18 cellular contexts compared by ENCODE assay signal in genomic region chr2:232076736-232077135, GRCh38.
DNase-seq lines count a peak whose midpoint lies in the region; ATAC-seq, FAIRE-seq and TF ChIP-seq lines count a peak whose summit lies in the region.
"Had no signal": no experiment of that assay in that cellular context is flagged by ENCODE, and none has a peak within 500 bp of the region (broad histone marks: within the 10 kb centered on the region; RNA-seq: fewer than 3 reads in every experiment).

No MANE protein-coding gene starts in this region.

- TF ChIP-seq EP300 in HepG2 (IDR thresholded peaks at IDR 0.05; ENCODE audit: low read depth in 2 of 2, low read length in 2 of 2) = no peak
- no peak for TF ChIP-seq EP300 in HepG2 (CRISPR knock-in tag; IDR thresholded peaks at IDR 0.05; ENCODE audit: borderline replicate concordance)

- CTCF ChIA-PET in HepG2 (lab: Yijun Ruan, JAX; ENCODE audit: low intra/inter-chr PET ratio, low total read pairs) = no interaction called here

- BruUV-seq in HepG2 (replicated peaks; lab: Mats Ljungman, UMichigan) = no TSS peak

- H4K20me1 ChIP-seq in HepG2 (ENCODE audit: insufficient read depth, low read length) (no peaks in the 10 kb centered on the region), fibroblast of lung (ENCODE audit: control insufficient read depth, extremely low read depth, insufficient read depth, low read length) (no peaks in the 10 kb centered on the region)

- FAIRE-seq in HepG2 (lab: Jason Lieb, UNC) = no peak
- no peak for FAIRE-seq in D721Med (lab: Jason Lieb, UNC)

- H3K9ac ChIP-seq in HepG2 (ENCODE audit: insufficient read depth, low read depth, low read length) = no peak overlapping the region
- no peak overlapping the region for H3K9ac ChIP-seq in fibroblast of lung (ENCODE audit: insufficient read depth, low read length)

- intact Hi-C loops in HepG2 (cut with micrococcal nuclease; ENCODE audit: unreplicated experiment) = no loop called here
- intact Hi-C loops in right lobe of liver (cut with DNase I) = no loop called here

- POLR2A ChIA-PET in HepG2 (lab: Yijun Ruan, JAX) = no interaction called here

- H3K36me3 ChIP-seq in HepG2 (replicated peaks in 1 of 2; ENCODE audit: control insufficient read depth in 1 of 2, insufficient read depth in 2 of 2, low read length in 2 of 2) (no peaks in the 10 kb centered on the region), right lobe of liver (no peaks in the 10 kb centered on the region), fibroblast of lung (ENCODE audit: control insufficient read depth, insufficient read depth, low read length) (no peaks in the 10 kb centered on the region)
- H3K36me3 ChIP-seq: BE2C, Peyer's patch had no signal

- H3K4me2 ChIP-seq in HepG2 (ENCODE audit: low read depth, low read length) (no peak overlapping the region), fibroblast of lung (ENCODE audit: extremely low read depth, insufficient read depth, low read length) (no peak overlapping the region)

- H2AFZ ChIP-seq in HepG2 (ENCODE audit: low read length) (no peak overlapping the region), fibroblast of lung (ENCODE audit: low read length) (no peak overlapping the region)

- no peak for ATAC-seq in HepG2
- ATAC-seq in right lobe of liver = no peak
- no peak for ATAC-seq in GM19023 (IDR thresholded peaks at IDR 0.05; ENCODE audit: unreplicated experiment)

- H3K27me3 ChIP-seq in HepG2 (ENCODE audit: control insufficient read depth in 1 of 2, insufficient read depth in 2 of 2, low read length in 2 of 2) (no peaks in the 10 kb centered on the region), right lobe of liver (no peaks in the 10 kb centered on the region), fibroblast of lung (ENCODE audit: control insufficient read depth, insufficient read depth, low read length) (no peaks in the 10 kb centered on the region)
- H3K27me3 ChIP-seq: BE2C, Peyer's patch had no signal

- H3K4me3 ChIP-seq in HepG2 (replicated peaks in 1 of 3; ENCODE audit: insufficient read depth in 1 of 3, low read depth in 2 of 3, low read length in 3 of 3) (no peak overlapping the region), right lobe of liver (no peak overlapping the region), fibroblast of lung (replicated peaks in 1 of 4; ENCODE audit: control extremely low read depth in 1 of 4, insufficient read depth in 1 of 4, low read depth in 3 of 4, low read length in 4 of 4) (no peak overlapping the region)
- H3K4me3 ChIP-seq: Peyer's patch had no signal

- in situ Hi-C loops in HepG2 (cut with HindIII; ENCODE audit: extremely low pct_ligation_motif_present, low pct_unique_long_range_greater_than_20kb) = no loop called here

- DNase-seq in HepG2 (ENCODE audit: low spot score) = no peak
- DNase-seq in right lobe of liver = no peak
- DNase-seq in fibroblast of lung (ENCODE audit: low read depth in 2 of 2) = peak; percentile 11 to 56
- DNase-seq in myocyte (ENCODE audit: low read depth) = peak; percentile 42
- DNase-seq in cerebellum (ENCODE audit: low spot score) = no peak
- no peak for DNase-seq in D721Med (ENCODE audit: insufficient read length, low spot score)
- DNase-seq: ACHN; BE2C; CD4-positive, alpha-beta memory T cell; GOT3; HFFc6; Karpas-422; NCI-H1417 treated with DMSO at 0.1 percent for 48 hours; NCI-H2029; NCI-H510A; Peyer's patch; SHP77 had no signal

- TF ChIP-seq CTCF in HepG2 (CRISPR knock-in tag; IDR thresholded peaks at IDR 0.05) (no peak), right lobe of liver (IDR thresholded peaks at IDR 0.05) (no peak), fibroblast of lung (conservative IDR thresholded peaks at IDR 0.05 in 1 of 2, IDR thresholded peaks at IDR 0.05 in 1 of 2; ENCODE audit: low read depth in 1 of 2, low read length in 2 of 2) (no peak), D721Med (IDR thresholded peaks at IDR 0.05; ENCODE audit: insufficient read depth, missing control alignments) (no peak)

- no peak for TF ChIP-seq POLR2A in HepG2 (IDR thresholded peaks at IDR 0.05; ENCODE audit: insufficient read depth in 1 of 2, low read depth in 2 of 2, low read length in 2 of 2)
- no peak for TF ChIP-seq POLR2A in right lobe of liver (IDR thresholded peaks at IDR 0.05)

- H3K27ac ChIP-seq in HepG2 (ENCODE audit: extremely low read length, insufficient read depth, low read length) (no peak overlapping the region), right lobe of liver (no peak overlapping the region), fibroblast of lung (ENCODE audit: insufficient read depth, low read length) (no peak overlapping the region)
- H3K27ac ChIP-seq: Peyer's patch had no signal

- H3K4me1 ChIP-seq in HepG2 (ENCODE audit: insufficient read depth, low read length) = peaks cover 18% of the 10 kb centered on the region
- H3K4me1 ChIP-seq in right lobe of liver = peaks cover 0 to 23% (median 4%) of the 10 kb centered on the region in 4 donors
- peaks cover 2% of the 10 kb centered on the region for H3K4me1 ChIP-seq in fibroblast of lung (ENCODE audit: control insufficient read depth, extremely low read depth, insufficient read depth, low read length)
- H3K4me1 ChIP-seq: BE2C, Peyer's patch had no signal

- WGBS in HepG2 (ENCODE audit: low lambda C conversion rate) = 97% methylated on average over 3 of the region's 3 CpGs
- 89% methylated on average over 3 of the region's 3 CpGs for WGBS in right lobe of liver (ENCODE audit: insufficient coverage, low coverage, low lambda C conversion rate, missing lambda C conversion rate)

- H3K79me2 ChIP-seq in HepG2 (ENCODE audit: insufficient read depth, low read length) (no peaks in the 10 kb centered on the region), fibroblast of lung (ENCODE audit: control insufficient read depth, insufficient read depth, low read length) (no peaks in the 10 kb centered on the region)

- no peaks in the 10 kb centered on the region for H3K9me3 ChIP-seq in HepG2 (ENCODE audit: low read length)
- no peaks in the 10 kb centered on the region for H3K9me3 ChIP-seq in right lobe of liver
- H3K9me3 ChIP-seq in fibroblast of lung (ENCODE audit: control insufficient read depth, insufficient read depth, low read depth, low read length) = no peaks in the 10 kb centered on the region
- H3K9me3 ChIP-seq: BE2C, Peyer's patch had no signal

- TF ChIP-seq RAD21 in HepG2 (CRISPR knock-in tag; IDR thresholded peaks at IDR 0.05) = no peak

TF ChIP-seq in HepG2, 621 proteins besides CTCF, POLR2A, EP300 and RAD21:
- no peak for TF ChIP-seq ATF6 (CRISPR knock-in tag; conservative IDR thresholded peaks at IDR 0.05)
- no peak for TF ChIP-seq NRL (CRISPR knock-in tag; IDR thresholded peaks at IDR 0.05; ENCODE audit: borderline replicate concordance)
- no peak for TF ChIP-seq XBP1 (CRISPR knock-in tag; IDR thresholded peaks at IDR 0.05)
- no peak for TF ChIP-seq ZSCAN20 (CRISPR knock-in tag; IDR thresholded peaks at IDR 0.05; ENCODE audit: borderline replicate concordance)
- no peak for TF ChIP-seq KLF16 (CRISPR knock-in tag; IDR thresholded peaks at IDR 0.05)
- TF ChIP-seq MAFK (conservative IDR thresholded peaks at IDR 0.05 in 1 of 2, IDR thresholded peaks at IDR 0.05 in 1 of 2; ENCODE audit: low read length in 2 of 2) = peak; percentile 38 to 57
- no peak for TF ChIP-seq NFKB2 (CRISPR knock-in tag; IDR thresholded peaks at IDR 0.05; ENCODE audit: borderline replicate concordance)

Comparison
In these comparisons a context has a peak if more than half of its experiments do, and no peak if none do; other contexts are left out.
1. DNase-seq: peak in fibroblast of lung (2 of 2) and myocyte (single experiment); none in HepG2 (single experiment), right lobe of liver (0 of 3), cerebellum (single experiment) and D721Med (single experiment).